In the genomic region with DNA sequence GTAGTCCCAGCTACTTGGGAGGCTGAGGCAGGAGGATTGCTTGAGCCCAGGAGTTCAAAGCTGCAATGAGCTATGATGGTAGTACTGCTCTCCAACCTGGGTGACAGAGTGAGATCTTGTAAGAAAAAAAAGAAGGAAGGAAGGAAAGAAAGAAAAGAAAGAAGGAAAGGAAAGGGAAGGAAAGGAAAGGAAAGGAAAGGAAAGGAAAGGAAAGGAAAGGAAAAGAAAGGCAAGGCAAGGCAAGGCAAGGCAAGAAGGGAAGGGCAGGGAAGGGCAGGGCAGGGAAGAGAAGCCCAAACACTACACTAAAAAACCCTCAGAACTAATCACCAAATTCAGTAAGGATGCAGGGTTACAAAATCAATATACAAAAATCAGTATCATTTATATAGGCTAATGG, we compare ENCODE assay signal across 21 cellular contexts.
"Had no signal": no experiment of that assay in that cellular context is flagged by ENCODE, and none has a peak within 500 bp of the region (broad histone marks: within the 10 kb centered on the region; RNA-seq: fewer than 3 reads in every experiment).

No MANE protein-coding gene starts in this region.

- H3K4me1 Mint-ChIP-seq: IgD-negative memory B cell had no signal

- H3K4me3 ChIP-seq: K562 had no signal

- H3K9ac ChIP-seq: KMS-11 had no signal

- H3K36me3 Mint-ChIP-seq: IgD-negative memory B cell had no signal

- H3K27ac Mint-ChIP-seq: IgD-negative memory B cell had no signal

- H3K4me3 Mint-ChIP-seq: IgD-negative memory B cell had no signal

- DNase-seq: Kasumi-1, MM.1S, NCI-H1092 treated with DMSO at 0.1 percent for 48 hours, NCI-H1436, NCI-H187, NCI-H2029, NCI-H2081 treated with DMSO at 0.1 percent for 48 hours, NCI-H2171, NCI-H226, NCI-H446, NCI-H510A, NCI-H524 treated with DMSO at 0.1 percent for 48 hours, NCI-H69, NCI-H774, RPMI8226, SHP77 had no signal

- H3K4me2 ChIP-seq: KMS-11 had no signal

- H3K27ac ChIP-seq: HL-60, KMS-11 had no signal

- ATAC-seq: K562, SK-N-SH treated with all-trans-retinoic acid at 6 μM for 48 hours had no signal
